Comparison of ENCODE assay signal across 8 cellular contexts in the genomic region with DNA sequence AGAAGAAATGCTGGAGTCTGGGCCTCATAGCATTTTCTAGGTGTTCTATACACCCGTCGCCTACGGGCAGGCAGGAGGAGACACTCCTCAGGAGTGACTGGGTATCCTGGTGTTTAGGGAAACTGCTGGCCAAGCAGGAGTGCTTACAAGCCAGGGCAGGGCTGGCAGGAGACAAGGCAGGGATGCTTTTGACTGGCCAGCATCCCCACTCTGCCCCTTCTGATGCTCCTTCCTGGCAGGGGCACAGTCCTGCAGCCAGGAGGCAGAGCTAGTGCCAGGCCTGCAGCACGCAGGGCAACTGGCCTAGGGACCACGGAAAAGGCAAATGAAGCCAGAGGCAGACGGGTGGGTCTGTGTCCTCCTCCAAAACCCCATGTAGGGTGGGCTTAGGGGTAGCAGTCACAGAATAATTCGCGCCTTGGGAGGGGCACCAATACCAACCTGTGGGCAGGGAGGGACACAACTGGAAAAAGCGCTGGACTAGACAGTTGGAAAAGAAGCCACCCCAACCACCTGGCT. TPM values are rescaled to one million over a fixed set of nuclear protein-coding genes. Genes with fewer than 3 reads are reported as not detected.
DNase-seq lines count a peak whose midpoint lies in the region; ATAC-seq and TF ChIP-seq lines count a peak whose summit lies in the region.

No MANE protein-coding gene starts in this region.

- no peak for ATAC-seq in T-helper 17 cell
- ATAC-seq in GM19395 (IDR thresholded peaks at IDR 0.05; ENCODE audit: unreplicated experiment) = no peak
- ATAC-seq in HG03460 (IDR thresholded peaks at IDR 0.05; ENCODE audit: unreplicated experiment) = no peak

- peaks cover 45% of the 10 kb centered on the region for H3K4me1 Mint-ChIP-seq in activated CD4-positive, alpha-beta T cell treated with anti-CD3 and anti-CD28 coated beads, Interleukin-2, amount 10 ng/mL, durations not matched to agents 7 days and 5 days
- peaks cover 39% of the 10 kb centered on the region for H3K4me1 Mint-ChIP-seq in T-helper 17 cell

- peak overlapping the region; percentile 80 for H3K4me3 ChIP-seq in fibroblast of the aortic adventitia (ENCODE audit: low read depth, low read length)
- peak overlapping the region; percentile 92 for H3K4me3 ChIP-seq in skeletal muscle satellite cell (ENCODE audit: low read length)

- CTCF ChIA-PET in activated CD4-positive, alpha-beta T cell treated with anti-CD3 and anti-CD28 coated beads, Interleukin-2, amount 10 ng/mL, durations not matched to agents 7 days and 5 days (lab: Charles Lee) = interaction anchor here (1.0 kb wide), 1 partner anchor 61 kb away, joined by 3 read pairs; a partner anchor contains a TSS

- POLR2A ChIA-PET in activated CD4-positive, alpha-beta T cell treated with anti-CD3 and anti-CD28 coated beads, Interleukin-2, amount 10 ng/mL, durations not matched to agents 7 days and 5 days (lab: Charles Lee) = no interaction called here

- no peaks in the 10 kb centered on the region for H3K9me3 ChIP-seq in T-helper 17 cell (ENCODE audit: control insufficient read depth, low read length, poor library complexity, severe bottlenecking)
- no peaks in the 10 kb centered on the region for H3K9me3 ChIP-seq in skeletal muscle satellite cell (replicated peaks; ENCODE audit: low read length)

- no peaks in the 10 kb centered on the region for H3K27me3 ChIP-seq in skeletal muscle satellite cell (ENCODE audit: control insufficient read depth, insufficient read depth, low read length)

- H3K4me2 ChIP-seq in skeletal muscle satellite cell (ENCODE audit: low read length) = peak overlapping the region; percentile 98

- H3K27me3 Mint-ChIP-seq in activated CD4-positive, alpha-beta T cell treated with anti-CD3 and anti-CD28 coated beads, Interleukin-2, amount 10 ng/mL, durations not matched to agents 7 days and 5 days = no peaks in the 10 kb centered on the region
- no peaks in the 10 kb centered on the region for H3K27me3 Mint-ChIP-seq in T-helper 17 cell

- H3K9ac ChIP-seq in skeletal muscle satellite cell (ENCODE audit: low read depth, low read length) = peak overlapping the region; percentile 90

- peak overlapping the region; percentile 79 for H3K4me3 Mint-ChIP-seq in activated CD4-positive, alpha-beta T cell treated with anti-CD3 and anti-CD28 coated beads, Interleukin-2, amount 10 ng/mL, durations not matched to agents 7 days and 5 days
- peak overlapping the region; percentile 90 for H3K4me3 Mint-ChIP-seq in T-helper 17 cell

- H3K4me1 ChIP-seq in skeletal muscle satellite cell (ENCODE audit: control insufficient read depth, insufficient read depth, low read length) = peaks cover 30% of the 10 kb centered on the region

- peaks cover 27% of the 10 kb centered on the region for H3K36me3 ChIP-seq in skeletal muscle satellite cell (ENCODE audit: insufficient read depth, low read length)

- H3K9me3 Mint-ChIP-seq in activated CD4-positive, alpha-beta T cell treated with anti-CD3 and anti-CD28 coated beads, Interleukin-2, amount 10 ng/mL, durations not matched to agents 7 days and 5 days = no peaks in the 10 kb centered on the region

- H3K36me3 Mint-ChIP-seq in activated CD4-positive, alpha-beta T cell treated with anti-CD3 and anti-CD28 coated beads, Interleukin-2, amount 10 ng/mL, durations not matched to agents 7 days and 5 days (ENCODE audit: low read depth) = peaks cover 16% of the 10 kb centered on the region
- H3K36me3 Mint-ChIP-seq in T-helper 17 cell (ENCODE audit: low read depth) = peaks cover 5% of the 10 kb centered on the region

- DNase-seq in activated CD4-positive, alpha-beta T cell treated with anti-CD3 and anti-CD28 coated beads, Interleukin-2, amount 10 ng/mL, durations not matched to agents 7 days and 5 days = no peak
- DNase-seq in activated CD4-positive, alpha-beta T cell treated with anti-CD3 and anti-CD28 coated beads for 4 hours = no peak
- DNase-seq in T-helper 17 cell = no peak
- no peak for DNase-seq in fibroblast of the aortic adventitia (ENCODE audit: low read depth)
- DNase-seq in stimulated activated CD4-positive, alpha-beta T cell treated with anti-CD3 and anti-CD28 coated beads, Interleukin-1b, Interleukin-23, amount 100 ng/mL, for 48 hours = no peak

- TF ChIP-seq CTCF in fibroblast of the aortic adventitia (IDR thresholded peaks at IDR 0.05; ENCODE audit: insufficient read depth, low read length) = peak; percentile 32

- H3K27ac Mint-ChIP-seq in activated CD4-positive, alpha-beta T cell treated with anti-CD3 and anti-CD28 coated beads, Interleukin-2, amount 10 ng/mL, durations not matched to agents 7 days and 5 days = peak overlapping the region; percentile 85
- H3K27ac Mint-ChIP-seq in T-helper 17 cell = peak overlapping the region; percentile 77

RNA-seq across cellular contexts. Expression of a gene that starts 4.9 kb away (rescaled TPM):
- 10 to 100 TPM; 70.4 to 72.3 TPM for total RNA-seq in activated CD4-positive, alpha-beta T cell treated with anti-CD3 and anti-CD28 coated beads, Interleukin-2, amount 10 ng/mL, durations not matched to agents 7 days and 5 days
- total RNA-seq in T-helper 17 cell (10 to 100 TPM; 52.5 to 55.9 TPM), fibroblast of the aortic adventitia (ENCODE audit: low replicate concordance) (22.3 and 37.2 TPM in 2 replicates)
- total RNA-seq in skeletal muscle satellite cell (2012; rRNA removed) = 56.5 and 60.5 TPM in 2 replicates

RNA-seq across cellular contexts. Expression of a gene that starts 43.4 kb away (rescaled TPM):
- total RNA-seq in activated CD4-positive, alpha-beta T cell treated with anti-CD3 and anti-CD28 coated beads, Interleukin-2, amount 10 ng/mL, durations not matched to agents 7 days and 5 days = under 1 TPM; 0.21 to 0.25 TPM
- total RNA-seq in T-helper 17 cell = under 1 TPM in 1 of 2 donors, not detected in 1; 0.65 TPM
- 0.27 and 0.82 TPM in 2 replicates for total RNA-seq in fibroblast of the aortic adventitia (ENCODE audit: low replicate concordance)
- total RNA-seq in skeletal muscle satellite cell (2012; rRNA removed) = under 0.01 and 0.44 TPM in 2 replicates

RNA-seq across cellular contexts. Expression of a gene that starts 50.8 kb away (rescaled TPM):
- total RNA-seq in activated CD4-positive, alpha-beta T cell treated with anti-CD3 and anti-CD28 coated beads, Interleukin-2, amount 10 ng/mL, durations not matched to agents 7 days and 5 days = 10 to 100 TPM; 10.8 to 11.9 TPM
- total RNA-seq in T-helper 17 cell = 1 to 10 TPM in 1 of 2 donors, under 1 TPM in 1; 0.96 to 1.1 TPM
- 17.3 and 25.3 TPM in 2 replicates for total RNA-seq in fibroblast of the aortic adventitia (ENCODE audit: low replicate concordance)
- 16.2 and 32.1 TPM in 2 replicates for total RNA-seq in skeletal muscle satellite cell (2012; rRNA removed)
